ENCODE assay signal across 23 cellular contexts in the genomic region with DNA sequence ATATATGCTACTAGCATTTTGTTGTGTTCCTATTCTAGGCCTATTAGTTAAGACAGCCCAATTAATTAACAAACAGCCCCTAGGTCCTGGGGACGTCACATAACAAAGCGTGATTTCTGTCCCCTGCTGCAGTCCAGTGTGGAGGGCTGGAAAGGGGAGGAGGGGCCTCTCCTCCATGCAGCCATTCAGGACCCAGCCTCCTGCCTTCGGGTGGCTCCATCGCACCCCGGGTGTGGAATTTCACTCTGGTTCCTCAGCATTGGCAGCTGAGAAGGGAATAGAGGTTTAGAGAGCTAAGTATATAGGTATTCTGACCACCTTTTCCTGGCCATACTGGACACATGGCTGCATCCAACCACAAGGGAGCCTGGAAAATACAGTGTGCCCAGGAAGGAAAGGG. TPM values are rescaled to one million over a fixed set of nuclear protein-coding genes. Genes with fewer than 3 reads are reported as not detected.
DNase-seq lines count a peak whose midpoint lies in the region; ATAC-seq and TF ChIP-seq lines count a peak whose summit lies in the region.
"Had no signal": no experiment of that assay in that cellular context is flagged by ENCODE, and none has a peak within 500 bp of the region (broad histone marks: within the 10 kb centered on the region; RNA-seq: fewer than 3 reads in every experiment).

No MANE protein-coding gene starts in this region.

- no peaks in the 10 kb centered on the region for H3K9me3 ChIP-seq in endodermal cell (ENCODE audit: control insufficient read depth, low read length)
- no peaks in the 10 kb centered on the region for H3K9me3 ChIP-seq in vagina
- H3K9me3 ChIP-seq: A549, BE2C had no signal

- no peak overlapping the region for H3K23ac ChIP-seq in mesendoderm (ENCODE audit: low read length)

- 85 to 93% methylated on average over 3 to 5 of the region's 5 CpGs for WGBS in endodermal cell (ENCODE audit: insufficient coverage in 1 of 2, insufficient read length in 1 of 2), 2 experiments
- no CpG with 5 or more reads among the region's 5 CpGs for WGBS in mesendoderm (ENCODE audit: extremely low coverage, insufficient coverage, low lambda C conversion rate)

- no peak overlapping the region for H3K4me2 ChIP-seq in GM23338
- no peak overlapping the region for H3K4me2 ChIP-seq in mesendoderm (ENCODE audit: low read length)
- H3K4me2 ChIP-seq: A549; BLaER1 treated with 17β-estradiol and CSF1 and Interleukin-3, amounts not matched to agents 10 nM and 100 nM had no signal

- TF ChIP-seq POLR2A in vagina (IDR thresholded peaks at IDR 0.05) = no peak

- no peak overlapping the region for H4K8ac ChIP-seq in mesendoderm (ENCODE audit: low read depth, low read length)

- no peak overlapping the region for H3K4me3 ChIP-seq in GM23338
- H3K4me3 ChIP-seq in endodermal cell (ENCODE audit: low read length) = no peak overlapping the region
- H3K4me3 ChIP-seq in mesendoderm (ENCODE audit: low read length) = no peak overlapping the region
- H3K4me3 ChIP-seq in vagina = no peak overlapping the region
- H3K4me3 ChIP-seq: A549; BLaER1 treated with 17β-estradiol and CSF1 and Interleukin-3, amounts not matched to agents 10 nM and 100 nM had no signal

- no peak overlapping the region for H3K4me3 Mint-ChIP-seq in GM23338
- H3K4me3 Mint-ChIP-seq in endodermal cell = no peak overlapping the region
- no peak overlapping the region for H3K4me3 Mint-ChIP-seq in natural killer cell
- H3K4me3 Mint-ChIP-seq in chondrocyte (ENCODE audit: unreplicated experiment) = no peak overlapping the region
- H3K4me3 Mint-ChIP-seq: CD14-positive monocyte; CD4-positive, alpha-beta T cell; CD8-positive, alpha-beta memory T cell had no signal

- H3K27ac Mint-ChIP-seq in GM23338 (no peak overlapping the region), endodermal cell (no peak overlapping the region), natural killer cell (no peak overlapping the region), chondrocyte (ENCODE audit: unreplicated experiment) (no peak overlapping the region)
- H3K27ac Mint-ChIP-seq: CD4-positive, alpha-beta T cell; CD8-positive, alpha-beta memory T cell had no signal

- H3K27ac ChIP-seq in GM23338 (ENCODE audit: low read depth) (no peak overlapping the region), endodermal cell (ENCODE audit: low read depth, low read length) (no peak overlapping the region), mesendoderm (ENCODE audit: low read depth, low read length) (no peak overlapping the region), vagina (no peak overlapping the region)
- H3K27ac ChIP-seq: A549; BLaER1 treated with 17β-estradiol and CSF1 and Interleukin-3, amounts not matched to agents 10 nM and 100 nM had no signal

- no peak overlapping the region for H3K4ac ChIP-seq in mesendoderm (ENCODE audit: low read depth, low read length)

- H2BK120ac ChIP-seq in mesendoderm (ENCODE audit: low read depth, low read length) = no peak overlapping the region

- H2BK5ac ChIP-seq in mesendoderm (ENCODE audit: low read length) = no peak overlapping the region

- H3K9ac ChIP-seq in endodermal cell (ENCODE audit: extremely low read depth, low read length, poor library complexity, severe bottlenecking) (no peak overlapping the region), mesendoderm (ENCODE audit: low read length) (no peak overlapping the region)
- H3K9ac ChIP-seq: BLaER1 treated with 17β-estradiol and CSF1 and Interleukin-3, amounts not matched to agents 10 nM and 100 nM had no signal

- DNase-seq in GM23338 (ENCODE audit: low spot score) = peak; percentile 16
- peak; percentile 63 for DNase-seq in endodermal cell
- peak; percentile 20 for DNase-seq in mesendoderm
- DNase-seq in natural killer cell = no peak
- no peak for DNase-seq in germinal center (ENCODE audit: low spot score)
- DNase-seq in chondrocyte (ENCODE audit: low spot score) = no peak
- DNase-seq in vagina (ENCODE audit: extremely low spot score in 2 of 2) = no peak
- DNase-seq: 8988T; ACHN; AML-193; BE2C; CD4-positive, alpha-beta T cell; CD8-positive, alpha-beta memory T cell; DMS53; DMS79 treated with DMSO at 0.1 percent for 48 hours; GF-D8; GOT3; HCEC 1CT had no signal

- H4K5ac ChIP-seq in mesendoderm (ENCODE audit: low read length) = no peak overlapping the region

- H2AFZ ChIP-seq in GM23338 = no peak overlapping the region

- peaks cover 11% of the 10 kb centered on the region; the same call in 1 of the 2 replicates for H3K4me1 ChIP-seq in GM23338 (ENCODE audit: insufficient read depth)
- peaks cover 5% of the 10 kb centered on the region for H3K4me1 ChIP-seq in endodermal cell (ENCODE audit: control insufficient read depth, insufficient read depth, low read length)
- no peaks in the 10 kb centered on the region for H3K4me1 ChIP-seq in mesendoderm (ENCODE audit: control insufficient read depth, low read depth, low read length)
- no peaks in the 10 kb centered on the region for H3K4me1 ChIP-seq in vagina
- H3K4me1 ChIP-seq: A549, BE2C had no signal

- peak; percentile 27 for ATAC-seq in GM23338
- no peak for ATAC-seq in natural killer cell
- ATAC-seq: A549 had no signal

- H3K36me3 ChIP-seq in GM23338 (ENCODE audit: insufficient read depth) (no peaks in the 10 kb centered on the region), endodermal cell (ENCODE audit: control insufficient read depth, insufficient read depth, low read length) (no peaks in the 10 kb centered on the region), mesendoderm (ENCODE audit: control insufficient read depth, insufficient read depth, low read length) (no peaks in the 10 kb centered on the region), vagina (no peaks in the 10 kb centered on the region)
- H3K36me3 ChIP-seq: BE2C; BLaER1 treated with 17β-estradiol and CSF1 and Interleukin-3, amounts not matched to agents 10 nM and 100 nM had no signal

- H3K9me3 Mint-ChIP-seq in GM23338 = no peaks in the 10 kb centered on the region
- H3K9me3 Mint-ChIP-seq in endodermal cell = no peaks in the 10 kb centered on the region
- H3K9me3 Mint-ChIP-seq in natural killer cell = no peaks in the 10 kb centered on the region
- H3K9me3 Mint-ChIP-seq in chondrocyte (ENCODE audit: low read depth) = no peaks in the 10 kb centered on the region
- H3K9me3 Mint-ChIP-seq: CD4-positive, alpha-beta T cell; CD8-positive, alpha-beta memory T cell had no signal

- peaks cover 15% of the 10 kb centered on the region for H3K4me1 Mint-ChIP-seq in GM23338
- peaks cover 13% of the 10 kb centered on the region for H3K4me1 Mint-ChIP-seq in endodermal cell
- H3K4me1 Mint-ChIP-seq in natural killer cell = no peaks in the 10 kb centered on the region
- no peaks in the 10 kb centered on the region for H3K4me1 Mint-ChIP-seq in chondrocyte (ENCODE audit: low read depth)
- H3K4me1 Mint-ChIP-seq: CD14-positive monocyte had no signal

- no peaks in the 10 kb centered on the region for H4K20me1 ChIP-seq in GM23338 (replicated peaks; ENCODE audit: insufficient read depth)
- H4K20me1 ChIP-seq: BLaER1 treated with 17β-estradiol and CSF1 and Interleukin-3, amounts not matched to agents 10 nM and 100 nM had no signal

- H3K27me3 ChIP-seq in GM23338 (ENCODE audit: insufficient read depth) (peaks cover 34% of the 10 kb centered on the region), endodermal cell (ENCODE audit: control insufficient read depth, insufficient read depth, low read length, poor library complexity, severe bottlenecking) (peaks cover 32% of the 10 kb centered on the region), mesendoderm (ENCODE audit: insufficient read depth, low read length, poor library complexity) (peaks cover 4% of the 10 kb centered on the region), vagina (no peaks in the 10 kb centered on the region)

- H3F3A ChIP-seq in GM23338 (replicated peaks; ENCODE audit: low read depth) = no peaks in the 10 kb centered on the region

- intact Hi-C loops in natural killer cell (cut with micrococcal nuclease) (no loop called here), vagina (cut with DNase I) (no loop called here)

- no peak overlapping the region for H2BK15ac ChIP-seq in mesendoderm (replicated peaks; ENCODE audit: low read depth)

- H3K79me1 ChIP-seq in mesendoderm (ENCODE audit: low read length) = no peaks in the 10 kb centered on the region

- no peak overlapping the region for H3K18ac ChIP-seq in mesendoderm (ENCODE audit: low read length)

- H3K9me2 ChIP-seq in GM23338 (ENCODE audit: insufficient read depth) = no peaks in the 10 kb centered on the region

- TF ChIP-seq CTCF in GM23338 (conservative IDR thresholded peaks at IDR 0.05; ENCODE audit: low read depth in 2 of 2) = no peak
- no peak for TF ChIP-seq CTCF in endodermal cell (conservative IDR thresholded peaks at IDR 0.05)
- no peak for TF ChIP-seq CTCF in natural killer cell (IDR thresholded peaks at IDR 0.05)
- no peak for TF ChIP-seq CTCF in chondrocyte (IDR thresholded peaks at IDR 0.05)
- no peak for TF ChIP-seq CTCF in vagina (IDR thresholded peaks at IDR 0.05)

- no peaks in the 10 kb centered on the region for H3K79me2 ChIP-seq in GM23338 (replicated peaks; ENCODE audit: insufficient read depth)
- no peaks in the 10 kb centered on the region for H3K79me2 ChIP-seq in mesendoderm (ENCODE audit: control insufficient read depth, insufficient read depth, low read length)

- H3K27me3 Mint-ChIP-seq in GM23338 (ENCODE audit: insufficient read depth, low read depth, poor library complexity) (peaks cover 27% of the 10 kb centered on the region), endodermal cell (ENCODE audit: insufficient read depth) (peaks cover 36% of the 10 kb centered on the region), natural killer cell (ENCODE audit: low read depth in 2 of 2) (peaks cover 12 to 14% of the 10 kb centered on the region in 2 donors), chondrocyte (ENCODE audit: low read depth) (peaks cover 12% of the 10 kb centered on the region)

- H3K56ac ChIP-seq in mesendoderm (ENCODE audit: low read length) = no peak overlapping the region

- H3K36me3 Mint-ChIP-seq in GM23338 (ENCODE audit: low read depth) (no peaks in the 10 kb centered on the region), endodermal cell (ENCODE audit: low read depth) (no peaks in the 10 kb centered on the region), natural killer cell (no peaks in the 10 kb centered on the region), chondrocyte (ENCODE audit: low read depth) (no peaks in the 10 kb centered on the region)
- H3K36me3 Mint-ChIP-seq: CD14-positive monocyte; CD8-positive, alpha-beta memory T cell had no signal

- H2AK5ac ChIP-seq in mesendoderm (ENCODE audit: low read length) = no peak overlapping the region

RNA-seq across cellular contexts. Expression of a gene that starts 42.4 kb away (rescaled TPM):
- total RNA-seq in GM23338 (2014; rRNA removed; shearing (Covaris generic)) = not detected in 2 replicates
- polyA plus RNA-seq in GM23338 (2016; fragmentation: Nextera tagmentation; extraction: Ambion mirVana) = not detected in 2 replicates
- not detected for total RNA-seq in endodermal cell
- polyA plus RNA-seq in endodermal cell (2013, experiment 1 of 2) = not detected
- polyA plus RNA-seq in endodermal cell (2013, experiment 2 of 2) = not detected
- not detected for polyA plus RNA-seq in mesendoderm (2013, experiment 1 of 2)
- polyA plus RNA-seq in mesendoderm (2013, experiment 2 of 2) = not detected
- total RNA-seq in natural killer cell = not detected
- not detected in 3 replicates for total RNA-seq in chondrocyte
- not detected for total RNA-seq in vagina
- total RNA-seq: CD4-positive, alpha-beta T cell; CD8-positive, alpha-beta memory T cell; Daoy; G401 had no signal
- polyA plus RNA-seq: A549; CD14-positive monocyte; CD8-positive, alpha-beta memory T cell had no signal

RNA-seq across cellular contexts. Expression of a gene that starts 49.0 kb away (rescaled TPM):
- 0.54 TPM in 1 of 2 replicates, not detected in the other for total RNA-seq in GM23338 (2014; rRNA removed; shearing (Covaris generic))
- polyA plus RNA-seq in GM23338 (2016; fragmentation: Nextera tagmentation; extraction: Ambion mirVana) = 0.11 and 0.21 TPM in 2 replicates
- under 1 TPM in 1 of 2 donors, not detected in 1; 0.24 TPM for total RNA-seq in endodermal cell
- 0.14 TPM for polyA plus RNA-seq in endodermal cell (2013, experiment 1 of 2)
- polyA plus RNA-seq in endodermal cell (2013, experiment 2 of 2) = not detected
- polyA plus RNA-seq in mesendoderm (2013, experiment 1 of 2) = 0.11 TPM
- polyA plus RNA-seq in mesendoderm (2013, experiment 2 of 2) = 0.08 TPM
- total RNA-seq in natural killer cell = not detected
- total RNA-seq in chondrocyte = not detected in 3 replicates
- total RNA-seq in vagina = 0.74 TPM
- total RNA-seq: CD4-positive, alpha-beta T cell; CD8-positive, alpha-beta memory T cell; Daoy; G401 had no signal
- polyA plus RNA-seq: A549; CD8-positive, alpha-beta memory T cell had no signal

Comparison
In these comparisons a context has a peak if more than half of its experiments do, and no peak if none do; other contexts are left out.
1. DNase-seq: peak in GM23338 (single experiment), endodermal cell (single experiment) and mesendoderm (single experiment); none in natural killer cell (single experiment), germinal center (single experiment), chondrocyte (single experiment) and vagina (0 of 2).